ENCODE assay signal across 12 cellular contexts in genomic region chr9:137502008-137502913, GRCh38. TPM values are rescaled to one million over a fixed set of nuclear protein-coding genes. Genes with fewer than 3 reads are reported as not detected.
DNase-seq lines count a peak whose midpoint lies in the region; FAIRE-seq and TF ChIP-seq lines count a peak whose summit lies in the region.
"Had no signal": no experiment of that assay in that cellular context is flagged by ENCODE, and none has a peak within 500 bp of the region (broad histone marks: within the 10 kb centered on the region; RNA-seq: fewer than 3 reads in every experiment).

No MANE protein-coding gene starts in this region.

- H3K4me3 Mint-ChIP-seq in endodermal cell = no peak overlapping the region

- H3K9me3 ChIP-seq in PC-9 (ENCODE audit: insufficient read depth, low read depth) (no peaks in the 10 kb centered on the region), endodermal cell (ENCODE audit: control insufficient read depth, low read length) (no peaks in the 10 kb centered on the region), small intestine (ENCODE audit: control insufficient read depth, low read depth) (no peaks in the 10 kb centered on the region), esophagus muscularis mucosa (no peaks in the 10 kb centered on the region)
- H3K9me3 ChIP-seq: gastroesophageal sphincter, Peyer's patch had no signal

- TF ChIP-seq CTCF in 22Rv1 (IDR thresholded peaks at IDR 0.05) = no peak
- TF ChIP-seq CTCF in PC-9 (conservative IDR thresholded peaks at IDR 0.05) = no peak
- no peak for TF ChIP-seq CTCF in endodermal cell (conservative IDR thresholded peaks at IDR 0.05)
- no peak for TF ChIP-seq CTCF in esophagus muscularis mucosa (IDR thresholded peaks at IDR 0.05)

- H2AFZ ChIP-seq in PC-9 = no peak overlapping the region

- H3K79me2 ChIP-seq in PC-9 (ENCODE audit: low read depth) = no peaks in the 10 kb centered on the region

- intact Hi-C loops in PC-9 (cut with micrococcal nuclease; ENCODE audit: unreplicated experiment) (no loop called here), esophagus muscularis mucosa (cut with DNase I) (no loop called here)

- peak overlapping the region; percentile 58 for H3K27ac ChIP-seq in 22Rv1
- H3K27ac ChIP-seq in PC-9 = no peak overlapping the region
- H3K27ac ChIP-seq in endodermal cell (ENCODE audit: low read depth, low read length) = no peak overlapping the region
- no peak overlapping the region for H3K27ac ChIP-seq in small intestine (ENCODE audit: low read depth in 1 of 2, low read length in 1 of 2)
- no peak overlapping the region for H3K27ac ChIP-seq in esophagus muscularis mucosa (replicated peaks in 1 of 4)
- H3K27ac ChIP-seq: cardiac muscle cell, gastroesophageal sphincter, Peyer's patch had no signal

- no peak overlapping the region for H3K4me3 ChIP-seq in PC-9
- no peak overlapping the region for H3K4me3 ChIP-seq in endodermal cell (ENCODE audit: low read length)
- no peak overlapping the region for H3K4me3 ChIP-seq in small intestine (ENCODE audit: low read depth in 1 of 2, low read length in 2 of 2)
- H3K4me3 ChIP-seq in esophagus muscularis mucosa = no peak overlapping the region
- H3K4me3 ChIP-seq: cardiac muscle cell, gastroesophageal sphincter, Peyer's patch had no signal

- no peak overlapping the region for H3K9ac ChIP-seq in endodermal cell (ENCODE audit: extremely low read depth, low read length, poor library complexity, severe bottlenecking)

- POLR2A ChIA-PET in PC-9 (lab: Charles Lee; ENCODE audit: unreplicated experiment) = no interaction called here

- H3K9me3 Mint-ChIP-seq in endodermal cell = peaks cover 16% of the 10 kb centered on the region

- TF ChIP-seq EP300 in esophagus muscularis mucosa (IDR thresholded peaks at IDR 0.05) = no peak

- WGBS in endodermal cell (ENCODE audit: insufficient coverage in 1 of 2, insufficient read length in 1 of 2), 2 experiments = 72 to 77% methylated on average over 18 to 27 of the region's 36 CpGs
- WGBS in small intestine, 3 donors = 64 to 81% (median 64%) methylated on average over 29 to 36 of the region's 36 CpGs
- 90% methylated on average over 35 of the region's 36 CpGs for WGBS in esophagus muscularis mucosa

- no peaks in the 10 kb centered on the region for H3K36me3 Mint-ChIP-seq in endodermal cell (ENCODE audit: low read depth)

- BruUV-seq in PC-9 (replicated peaks; lab: Mats Ljungman, UMichigan) = no TSS peak

- peak overlapping the region; percentile 49 for H3K27ac Mint-ChIP-seq in endodermal cell

- H3F3A ChIP-seq in PC-9 (ENCODE audit: insufficient read depth, low read depth) = peaks cover 10% of the 10 kb centered on the region; the same call in 1 of the 2 replicates

- no peaks in the 10 kb centered on the region for H3K4me1 Mint-ChIP-seq in endodermal cell

- H3K36me3 ChIP-seq in PC-9 (ENCODE audit: low read depth) (no peaks in the 10 kb centered on the region), endodermal cell (ENCODE audit: control insufficient read depth, insufficient read depth, low read length) (no peaks in the 10 kb centered on the region), small intestine (ENCODE audit: control insufficient read depth in 2 of 2, insufficient read depth in 2 of 2, low read length in 2 of 2) (no peaks in the 10 kb centered on the region), esophagus muscularis mucosa (peaks cover 0 to 47% (median 25%) of the 10 kb centered on the region in 4 donors)
- H3K36me3 ChIP-seq: cardiac muscle cell had no signal

- no peak for TF ChIP-seq POLR2A in esophagus muscularis mucosa (IDR thresholded peaks at IDR 0.05; ENCODE audit: low read depth)

- no peak overlapping the region for H3K4me2 ChIP-seq in PC-9

- DNase-seq in Daoy (ENCODE audit: low read depth) (peak; percentile 79), PC-9 (peak; percentile 65 to 72), endodermal cell (peak; percentile 66), small intestine (no peak), esophagus muscularis mucosa (ENCODE audit: extremely low spot score) (no peak), NCI-H1436 treated with DMSO at 0.1 percent for 48 hours (lab: John Stamatoyannopoulos, UW) (no peak)
- no peak for DNase-seq in activated CD4-positive, alpha-beta T cell treated with anti-CD3 and anti-CD28 coated beads, Interleukin-2, amount 50 U/mL, for 48 hours
- DNase-seq: midbrain, Peyer's patch had no signal

- H3K4me1 ChIP-seq in PC-9 (replicated peaks; ENCODE audit: insufficient read depth) (peaks cover 6% of the 10 kb centered on the region), endodermal cell (ENCODE audit: control insufficient read depth, insufficient read depth, low read length) (no peaks in the 10 kb centered on the region), small intestine (ENCODE audit: control insufficient read depth in 2 of 2, insufficient read depth in 1 of 2, low read depth in 1 of 2, low read length in 1 of 2) (no peaks in the 10 kb centered on the region), esophagus muscularis mucosa (no peaks in the 10 kb centered on the region)
- H3K4me1 ChIP-seq: gastroesophageal sphincter, Peyer's patch had no signal

- no peaks in the 10 kb centered on the region for H3K9me2 ChIP-seq in PC-9 (ENCODE audit: insufficient read depth)

- H3K27me3 Mint-ChIP-seq in endodermal cell (ENCODE audit: insufficient read depth) = peaks cover 3% of the 10 kb centered on the region

- FAIRE-seq in small intestine (lab: Jason Lieb, UNC) = no peak

- no peaks in the 10 kb centered on the region for H4K20me1 ChIP-seq in PC-9 (ENCODE audit: insufficient read depth)

- H3K27me3 ChIP-seq in PC-9 (ENCODE audit: insufficient read depth, low read depth) (peaks cover 9% of the 10 kb centered on the region), endodermal cell (ENCODE audit: control insufficient read depth, insufficient read depth, low read length, poor library complexity, severe bottlenecking) (no peaks in the 10 kb centered on the region), small intestine (ENCODE audit: control insufficient read depth in 2 of 2, insufficient read depth in 2 of 2, low read length in 2 of 2) (no peaks in the 10 kb centered on the region), esophagus muscularis mucosa (no peaks in the 10 kb centered on the region)
- H3K27me3 ChIP-seq: cardiac muscle cell, gastroesophageal sphincter, Peyer's patch had no signal

- CTCF ChIA-PET in PC-9 (lab: Charles Lee) = interaction anchor here (0.7 kb wide), 1 partner anchor 32 kb away, joined by 3 read pairs; no protein-coding TSS in a partner anchor

RNA-seq across cellular contexts. Expression of gene NSMF, which starts 43.1 kb away (rescaled TPM):
- total RNA-seq in Daoy (2014; rRNA removed; shearing (Covaris generic)) = 13.5 and 13.7 TPM in 2 replicates
- total RNA-seq in PC-9 (2021) (73.4 and 90.4 TPM in 2 replicates), endodermal cell (10 to 100 TPM; 58.9 to 66.0 TPM), esophagus muscularis mucosa (10 to 100 TPM; 41.9 to 71.0 (median 58.9) TPM)
- polyA plus RNA-seq in endodermal cell (2013, experiment 1 of 2) = 83.1 TPM
- polyA plus RNA-seq in endodermal cell (2013, experiment 2 of 2) = 72.7 TPM
- 10 to 100 TPM; 34.0 to 76.9 (median 57.3) TPM for polyA plus RNA-seq in small intestine

RNA-seq across cellular contexts. Expression of gene PNPLA7, which starts 47.9 kb away (rescaled TPM):
- total RNA-seq in Daoy (2014; rRNA removed; shearing (Covaris generic)) = under 0.01 TPM in 1 of 2 replicates, not detected in the other
- total RNA-seq in PC-9 (2021) (1.9 and 4.9 TPM in 2 replicates), endodermal cell (1 to 10 TPM; 2.0 to 2.4 TPM), esophagus muscularis mucosa (1 to 10 TPM; 3.0 to 6.2 (median 4.0) TPM)
- 1.8 TPM for polyA plus RNA-seq in endodermal cell (2013, experiment 1 of 2)
- polyA plus RNA-seq in endodermal cell (2013, experiment 2 of 2) = 1.4 TPM
- polyA plus RNA-seq in small intestine = 1 to 10 TPM; 2.9 to 3.5 (median 3.1) TPM

RNA-seq across cellular contexts. Expression of gene MRPL41, which starts 49.4 kb away (rescaled TPM):
- 101 and 119 TPM in 2 replicates for total RNA-seq in Daoy (2014; rRNA removed; shearing (Covaris generic))
- total RNA-seq in PC-9 (2021) (54.5 and 87.7 TPM in 2 replicates), endodermal cell (10 to 100 TPM; 43.7 to 49.6 TPM), esophagus muscularis mucosa (10 to 100 TPM; 59.8 to 83.8 (median 78.2) TPM)
- polyA plus RNA-seq in endodermal cell (2013, experiment 1 of 2) = 31.6 TPM
- 27.9 TPM for polyA plus RNA-seq in endodermal cell (2013, experiment 2 of 2)
- polyA plus RNA-seq in small intestine = 100 to 1,000 TPM in 2 of 3 donors, 10 to 100 TPM in 1; 58.3 to 166 (median 159) TPM

Comparison
In these comparisons a context has a peak if more than half of its experiments do, and no peak if none do; other contexts are left out.
1. DNase-seq: peak in Daoy (single experiment), PC-9 (2 of 2) and endodermal cell (single experiment); none in small intestine (single experiment), esophagus muscularis mucosa (single experiment), activated CD4-positive, alpha-beta T cell treated with anti-CD3 and anti-CD28 coated beads, Interleukin-2, amount 50 U/mL, for 48 hours (0 of 2) and NCI-H1436 treated with DMSO at 0.1 percent for 48 hours (single experiment).